In the genomic region with DNA sequence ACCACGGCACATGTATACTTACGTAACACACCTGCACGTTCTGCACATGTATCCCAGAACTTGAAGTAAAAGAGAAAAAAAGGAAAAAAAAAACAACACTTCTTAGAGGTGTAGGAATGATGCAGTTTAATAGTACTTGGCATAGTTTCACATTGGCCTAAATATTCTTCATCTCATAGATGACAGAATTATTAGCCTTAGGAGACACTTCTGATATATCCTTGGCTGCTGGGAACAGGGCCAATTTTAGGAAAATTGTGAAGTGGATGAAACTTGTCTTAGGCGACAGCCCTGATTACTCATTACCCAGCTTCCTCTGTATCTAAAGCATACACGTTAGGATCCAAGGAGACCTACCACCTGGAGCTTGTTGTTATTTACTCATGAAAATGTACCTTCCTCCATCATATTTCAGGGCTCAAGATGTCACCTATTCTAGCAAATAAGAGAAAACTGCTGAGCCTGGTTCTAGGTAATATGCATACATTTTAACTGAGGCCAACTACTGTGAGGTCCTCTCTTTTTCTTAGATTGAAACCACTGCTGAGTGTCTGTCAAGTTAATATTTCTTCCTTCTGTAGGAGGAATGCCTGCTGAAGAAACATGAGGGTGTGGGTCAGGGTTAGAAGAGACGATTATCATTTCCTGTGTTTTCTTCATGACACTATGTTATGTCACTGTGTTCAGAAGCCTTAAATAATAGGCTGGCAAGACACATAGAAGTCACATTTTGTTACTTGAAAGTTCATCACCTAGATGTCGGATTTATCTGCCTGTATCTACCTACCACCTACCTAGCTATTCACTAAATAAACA, we compare ENCODE assay signal across 1 cellular context.
A peak's percentile ranks its signal among the peaks of the same experiment; 100 is the strongest.
TF ChIP-seq lines count a peak whose summit lies in the region.

No MANE protein-coding gene starts in this region.

TF ChIP-seq in K562, 482 proteins besides CTCF, POLR2A, EP300 and RAD21 (continued from another document):
- TF ChIP-seq, protein P1, sequence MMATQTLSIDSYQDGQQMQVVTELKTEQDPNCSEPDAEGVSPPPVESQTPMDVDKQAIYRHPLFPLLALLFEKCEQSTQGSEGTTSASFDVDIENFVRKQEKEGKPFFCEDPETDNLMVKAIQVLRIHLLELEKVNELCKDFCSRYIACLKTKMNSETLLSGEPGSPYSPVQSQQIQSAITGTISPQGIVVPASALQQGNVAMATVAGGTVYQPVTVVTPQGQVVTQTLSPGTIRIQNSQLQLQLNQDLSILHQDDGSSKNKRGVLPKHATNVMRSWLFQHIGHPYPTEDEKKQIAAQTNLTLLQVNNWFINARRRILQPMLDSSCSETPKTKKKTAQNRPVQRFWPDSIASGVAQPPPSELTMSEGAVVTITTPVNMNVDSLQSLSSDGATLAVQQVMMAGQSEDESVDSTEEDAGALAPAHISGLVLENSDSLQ (IDR thresholded peaks at IDR 0.05): peak; percentile 27; the same call in 1 of the 2 replicates
- no peak for TF ChIP-seq ZNF282 (CRISPR knock-in tag; IDR thresholded peaks at IDR 0.05)
- no peak for TF ChIP-seq PRMT5 (CRISPR knock-in tag; IDR thresholded peaks at IDR 0.05)
- TF ChIP-seq PHB (CRISPR knock-in tag; IDR thresholded peaks at IDR 0.05): no peak
- TF ChIP-seq ZFP36 (IDR thresholded peaks at IDR 0.05; ENCODE audit: low read depth, low read length, partially characterized antibody): no peak
